ENCODE assay signal across 8 cellular contexts in genomic region chr2:190343170-190343499, GRCh38. TPM values are rescaled to one million over a fixed set of nuclear protein-coding genes. Genes with fewer than 3 reads are reported as not detected.
DNase-seq lines count a peak whose midpoint lies in the region; ATAC-seq, FAIRE-seq and TF ChIP-seq lines count a peak whose summit lies in the region.

No MANE protein-coding gene starts in this region.

- H3K9me3 Mint-ChIP-seq in activated naive CD4-positive, alpha-beta T cell treated with anti-CD3 and anti-CD28 coated beads for 36 hours, result no peaks in the 10 kb centered on the region
- no peaks in the 10 kb centered on the region for H3K9me3 Mint-ChIP-seq in activated naive CD8-positive, alpha-beta T cell (ENCODE audit: low read depth)

- no peak for DNase-seq in activated naive CD4-positive, alpha-beta T cell treated with anti-CD3 and anti-CD28 coated beads for 36 hours
- DNase-seq in activated naive CD4-positive, alpha-beta T cell treated with anti-CD3 and anti-CD28 coated beads, Interleukin-2, amount 50 U/mL, for 16 hours, result no peak
- DNase-seq in HepG2 (ENCODE audit: low spot score), result no peak
- DNase-seq in thyroid gland, result no peak
- DNase-seq in NCI-H2107 (lab: John Stamatoyannopoulos, UW), result no peak
- DNase-seq in GM03348 (ENCODE audit: low spot score), result no peak

- no peaks in the 10 kb centered on the region for H3K9me3 ChIP-seq in HepG2 (ENCODE audit: low read length)
- no peaks in the 10 kb centered on the region for H3K9me3 ChIP-seq in thyroid gland

- peak overlapping the region; percentile 77 for H3K4me2 ChIP-seq in HepG2 (ENCODE audit: low read depth, low read length)

- no peaks in the 10 kb centered on the region for H3K79me2 ChIP-seq in HepG2 (ENCODE audit: insufficient read depth, low read length)

- CTCF ChIA-PET in activated naive CD4-positive, alpha-beta T cell treated with anti-CD3 and anti-CD28 coated beads for 36 hours (lab: Charles Lee), result interaction anchor here (0.7 to 1.6 kb wide), 2 partner anchors 17 to 451 kb away, joined by 3 to 4 read pairs; no protein-coding TSS in a partner anchor
- CTCF ChIA-PET in HepG2 (lab: Yijun Ruan, JAX; ENCODE audit: low intra/inter-chr PET ratio, low total read pairs), result interaction anchor here (3.0 kb wide), 1 partner anchor 29 kb away, joined by 31 read pairs; no protein-coding TSS in a partner anchor

- no peaks in the 10 kb centered on the region for H4K20me1 ChIP-seq in HepG2 (ENCODE audit: insufficient read depth, low read length)

- H2AFZ ChIP-seq in HepG2 (ENCODE audit: low read length), result peak overlapping the region; percentile 58

- intact Hi-C loops in activated naive CD4-positive, alpha-beta T cell treated with anti-CD3 and anti-CD28 coated beads for 36 hours (cut with micrococcal nuclease), result loop anchor here (2.0 kb wide), 1 partner anchor 18 kb away; no protein-coding TSS in a partner anchor
- intact Hi-C loops in HepG2 (cut with micrococcal nuclease; ENCODE audit: unreplicated experiment) (loop anchor here (5.0 kb wide), 1 partner anchor 169 kb away; no protein-coding TSS in a partner anchor), thyroid gland (cut with DNase I) (no loop called here)

- TF ChIP-seq EP300 in HepG2 (IDR thresholded peaks at IDR 0.05; ENCODE audit: low read depth in 2 of 2, low read length in 2 of 2), result no peak
- TF ChIP-seq EP300 in HepG2 (CRISPR knock-in tag; IDR thresholded peaks at IDR 0.05; ENCODE audit: borderline replicate concordance), result no peak

- POLR2A ChIA-PET in HepG2 (lab: Yijun Ruan, JAX), result interaction anchor here (3.1 kb wide), 1 partner anchor 10 kb away, joined by 36 read pairs; no protein-coding TSS in a partner anchor

- no peak for ATAC-seq in HepG2
- no peak for ATAC-seq in esophagus mucosa

- H3K27me3 ChIP-seq in HepG2 (ENCODE audit: control insufficient read depth in 1 of 2, insufficient read depth in 2 of 2, low read length in 2 of 2) (no peaks in the 10 kb centered on the region), thyroid gland (no peaks in the 10 kb centered on the region)

- no peak for TF ChIP-seq POLR2A in HepG2 (IDR thresholded peaks at IDR 0.05; ENCODE audit: insufficient read depth in 1 of 2, low read depth in 2 of 2, low read length in 2 of 2)
- TF ChIP-seq POLR2A in thyroid gland (IDR thresholded peaks at IDR 0.05), result no peak

- TF ChIP-seq RAD21 in HepG2 (CRISPR knock-in tag; IDR thresholded peaks at IDR 0.05), result no peak

- peaks cover 2% of the 10 kb centered on the region for H3K27me3 Mint-ChIP-seq in activated naive CD4-positive, alpha-beta T cell treated with anti-CD3 and anti-CD28 coated beads for 36 hours (ENCODE audit: low read depth)
- no peaks in the 10 kb centered on the region for H3K27me3 Mint-ChIP-seq in activated naive CD8-positive, alpha-beta T cell

- no TSS peak for BruUV-seq in HepG2 (replicated peaks; lab: Mats Ljungman, UMichigan)

- peaks cover 11% of the 10 kb centered on the region for H3K4me1 Mint-ChIP-seq in activated naive CD4-positive, alpha-beta T cell treated with anti-CD3 and anti-CD28 coated beads for 36 hours (ENCODE audit: low read depth)
- peaks cover 13% of the 10 kb centered on the region for H3K4me1 Mint-ChIP-seq in activated naive CD8-positive, alpha-beta T cell (ENCODE audit: low read depth)

- H3K4me1 ChIP-seq in HepG2 (ENCODE audit: insufficient read depth, low read length) (peaks cover 53% of the 10 kb centered on the region), thyroid gland (peaks cover 17 to 21% of the 10 kb centered on the region in 2 donors)

- H3K9ac ChIP-seq in HepG2 (ENCODE audit: insufficient read depth, low read depth, low read length), result peak overlapping the region; percentile 80

- H3K36me3 Mint-ChIP-seq in activated naive CD4-positive, alpha-beta T cell treated with anti-CD3 and anti-CD28 coated beads for 36 hours (ENCODE audit: low read depth), result no peaks in the 10 kb centered on the region
- no peaks in the 10 kb centered on the region for H3K36me3 Mint-ChIP-seq in activated naive CD8-positive, alpha-beta T cell

- FAIRE-seq in HepG2 (lab: Jason Lieb, UNC), result no peak

- WGBS in HepG2 (ENCODE audit: low lambda C conversion rate), result 87% methylated on average over 4 of the region's 4 CpGs
- 36 to 46% methylated on average over 3 to 4 of the region's 4 CpGs for WGBS in thyroid gland, 2 donors

- peak overlapping the region; percentile 71 to 92 (median 75) for H3K4me3 ChIP-seq in HepG2 (replicated peaks in 1 of 3; ENCODE audit: insufficient read depth in 1 of 3, low read depth in 2 of 3, low read length in 3 of 3)
- H3K4me3 ChIP-seq in thyroid gland (replicated peaks in 1 of 3), result peak overlapping the region in 2 of 3 donors; percentile 56 to 94

- H3K27ac Mint-ChIP-seq in activated naive CD4-positive, alpha-beta T cell treated with anti-CD3 and anti-CD28 coated beads for 36 hours, result peak overlapping the region; percentile 12
- peak overlapping the region; percentile 66 for H3K27ac Mint-ChIP-seq in activated naive CD8-positive, alpha-beta T cell

- H3K27ac ChIP-seq in HepG2 (ENCODE audit: extremely low read length, insufficient read depth, low read length) (peak overlapping the region; percentile 59), thyroid gland (peak overlapping the region; percentile 86 to 94 (median 90))

- TF ChIP-seq CTCF in HepG2 (CRISPR knock-in tag; IDR thresholded peaks at IDR 0.05) (no peak), thyroid gland (IDR thresholded peaks at IDR 0.05) (no peak)

- H3K4me3 Mint-ChIP-seq in activated naive CD4-positive, alpha-beta T cell treated with anti-CD3 and anti-CD28 coated beads for 36 hours, result peak overlapping the region; percentile 75
- peak overlapping the region; percentile 88 for H3K4me3 Mint-ChIP-seq in activated naive CD8-positive, alpha-beta T cell

- no peaks in the 10 kb centered on the region for H3K36me3 ChIP-seq in HepG2 (replicated peaks in 1 of 2; ENCODE audit: control insufficient read depth in 1 of 2, insufficient read depth in 2 of 2, low read length in 2 of 2)
- no peaks in the 10 kb centered on the region for H3K36me3 ChIP-seq in thyroid gland

- in situ Hi-C loops in HepG2 (cut with HindIII; ENCODE audit: extremely low pct_ligation_motif_present, low pct_unique_long_range_greater_than_20kb), result loop anchor here (25.0 kb wide), 1 partner anchor 169 kb away; no protein-coding TSS in a partner anchor

TF ChIP-seq in HepG2, 621 proteins besides CTCF, POLR2A, EP300 and RAD21 (continues in another document):
- 0 out of 2 replicates have a peak, but pooled peaks have one; percentile 16 for TF ChIP-seq ZNF605 (CRISPR knock-in tag; IDR thresholded peaks at IDR 0.05)

RNA-seq across cellular contexts. Expression of gene INPP1, which starts 0.3 kb away (rescaled TPM):
- total RNA-seq in activated naive CD4-positive, alpha-beta T cell treated with anti-CD3 and anti-CD28 coated beads for 36 hours, result 1 to 10 TPM; 6.3 to 7.0 TPM
- 13.3 and 15.2 TPM in 2 replicates for total RNA-seq in HepG2 (2016; rRNA removed; fragmentation: Illumina TruSeq; extraction: Trizol)
- 6.0 and 8.5 TPM in 2 replicates for total RNA-seq in HepG2 (2016; cell fraction: cytosol; rRNA removed; fragmentation: Illumina TruSeq; extraction: Trizol; ENCODE audit: low read depth)
- 11.4 and 14.0 TPM in 2 replicates for total RNA-seq in HepG2 (2016; cell fraction: insoluble cytoplasmic fraction; rRNA removed; fragmentation: Illumina TruSeq; extraction: Trizol)
- 12.0 and 14.5 TPM in 2 replicates for total RNA-seq in HepG2 (2016; cell fraction: membrane; rRNA removed; fragmentation: Illumina TruSeq; extraction: Trizol)
- total RNA-seq in HepG2 (2016; cell fraction: nucleus; rRNA removed; fragmentation: Illumina TruSeq; extraction: Trizol), result 6.6 and 8.8 TPM in 2 replicates
- 10.0 and 10.5 TPM in 2 replicates for polyA plus RNA-seq in HepG2 (2011; rRNA removed)
- polyA plus RNA-seq in HepG2 (2011; cell fraction: cytosol; rRNA removed), result 5.7 and 7.3 TPM in 2 replicates
- polyA plus RNA-seq in HepG2 (2011; cell fraction: nucleus; rRNA removed), result 10.0 and 11.1 TPM in 2 replicates
- 23.9 and 28.9 TPM in 2 replicates for polyA plus RNA-seq in HepG2 (2012)
- 7.9 and 9.4 TPM in 2 replicates for polyA plus RNA-seq in HepG2 (2016; cell fraction: cytosol; fragmentation: Illumina TruSeq; extraction: Trizol; ENCODE audit: low read depth)
- polyA plus RNA-seq in HepG2 (2016; cell fraction: insoluble cytoplasmic fraction; fragmentation: Illumina TruSeq; extraction: Trizol; ENCODE audit: low read depth), result 18.0 and 18.7 TPM in 2 replicates
- polyA plus RNA-seq in HepG2 (2016; cell fraction: membrane; fragmentation: Illumina TruSeq; extraction: Trizol; ENCODE audit: low read depth), result 12.1 and 13.1 TPM in 2 replicates
- 22.8 and 23.1 TPM in 2 replicates for polyA plus RNA-seq in HepG2 (2016; cell fraction: nucleus; fragmentation: Illumina TruSeq; extraction: Trizol; ENCODE audit: insufficient read depth, low read depth)
- 4.8 and 5.3 TPM in 2 replicates for polyA minus RNA-seq in HepG2 (2011; rRNA and poly(A)+ RNA removed; ENCODE audit: low replicate concordance)
- 8.2 and 11.3 TPM in 2 replicates for polyA minus RNA-seq in HepG2 (2011; cell fraction: cytosol; rRNA and poly(A)+ RNA removed)
- polyA minus RNA-seq in HepG2 (2011; cell fraction: nucleus; rRNA and poly(A)+ RNA removed), result 8.2 and 8.7 TPM in 2 replicates
- total RNA-seq in thyroid gland, result 10 to 100 TPM; 15.6 to 45.3 (median 21.2) TPM
- total RNA-seq in esophagus mucosa, result 68.7 TPM

RNA-seq across cellular contexts. Expression of gene HIBCH, which starts 23.5 kb away (rescaled TPM):
- total RNA-seq in activated naive CD4-positive, alpha-beta T cell treated with anti-CD3 and anti-CD28 coated beads for 36 hours, result 10 to 100 TPM; 19.2 TPM
- total RNA-seq in HepG2 (2016; rRNA removed; fragmentation: Illumina TruSeq; extraction: Trizol) (49.5 and 67.0 TPM in 2 replicates), thyroid gland (10 to 100 TPM; 27.5 to 40.1 (median 32.7) TPM), esophagus mucosa (39.7 TPM)
- total RNA-seq in HepG2 (2016; cell fraction: cytosol; rRNA removed; fragmentation: Illumina TruSeq; extraction: Trizol; ENCODE audit: low read depth), result 9.9 and 10.7 TPM in 2 replicates
- total RNA-seq in HepG2 (2016; cell fraction: insoluble cytoplasmic fraction; rRNA removed; fragmentation: Illumina TruSeq; extraction: Trizol), result 46.9 and 68.2 TPM in 2 replicates
- total RNA-seq in HepG2 (2016; cell fraction: membrane; rRNA removed; fragmentation: Illumina TruSeq; extraction: Trizol), result 11.0 and 12.8 TPM in 2 replicates
- 64.0 and 64.7 TPM in 2 replicates for total RNA-seq in HepG2 (2016; cell fraction: nucleus; rRNA removed; fragmentation: Illumina TruSeq; extraction: Trizol)
- 17.8 and 18.8 TPM in 2 replicates for polyA plus RNA-seq in HepG2 (2011; rRNA removed)
- polyA plus RNA-seq in HepG2 (2011; cell fraction: cytosol; rRNA removed), result 6.4 and 8.3 TPM in 2 replicates
- 14.6 and 25.8 TPM in 2 replicates for polyA plus RNA-seq in HepG2 (2011; cell fraction: nucleus; rRNA removed)
- 27.5 and 40.7 TPM in 2 replicates for polyA plus RNA-seq in HepG2 (2012)
- polyA plus RNA-seq in HepG2 (2016; cell fraction: cytosol; fragmentation: Illumina TruSeq; extraction: Trizol; ENCODE audit: low read depth), result 6.9 and 7.7 TPM in 2 replicates
- polyA plus RNA-seq in HepG2 (2016; cell fraction: insoluble cytoplasmic fraction; fragmentation: Illumina TruSeq; extraction: Trizol; ENCODE audit: low read depth), result 63.7 and 68.2 TPM in 2 replicates
- 9.3 and 9.4 TPM in 2 replicates for polyA plus RNA-seq in HepG2 (2016; cell fraction: membrane; fragmentation: Illumina TruSeq; extraction: Trizol; ENCODE audit: low read depth)
- 45.2 and 47.6 TPM in 2 replicates for polyA plus RNA-seq in HepG2 (2016; cell fraction: nucleus; fragmentation: Illumina TruSeq; extraction: Trizol; ENCODE audit: insufficient read depth, low read depth)
- polyA minus RNA-seq in HepG2 (2011; rRNA and poly(A)+ RNA removed; ENCODE audit: low replicate concordance), result 6.3 and 18.5 TPM in 2 replicates
- polyA minus RNA-seq in HepG2 (2011; cell fraction: cytosol; rRNA and poly(A)+ RNA removed), result 8.9 and 9.9 TPM in 2 replicates
- 88.3 and 98.2 TPM in 2 replicates for polyA minus RNA-seq in HepG2 (2011; cell fraction: nucleus; rRNA and poly(A)+ RNA removed)
